8 cellular contexts compared by ENCODE assay signal in genomic region chr15:61195116-61196002, GRCh38. TPM values are rescaled to one million over a fixed set of nuclear protein-coding genes. Genes with fewer than 3 reads are reported as not detected.
DNase-seq lines count a peak whose midpoint lies in the region; ATAC-seq, FAIRE-seq and TF ChIP-seq lines count a peak whose summit lies in the region.

No MANE protein-coding gene starts in this region.

- TF ChIP-seq POLR2A in H54 (IDR thresholded peaks at IDR 0.05; ENCODE audit: low read depth, low read length): no peak
- no peak for TF ChIP-seq POLR2A in stomach (IDR thresholded peaks at IDR 0.05)

- H3K4me3 ChIP-seq in SK-N-MC (no peak overlapping the region), foreskin fibroblast (ENCODE audit: low read depth in 1 of 2, low read length in 2 of 2) (no peak overlapping the region), stomach (no peak overlapping the region)

- no peaks in the 10 kb centered on the region for H3K9me3 ChIP-seq in SK-N-MC (ENCODE audit: low read depth, low read length)
- H3K9me3 ChIP-seq in stomach: no peaks in the 10 kb centered on the region

- no peak for TF ChIP-seq EP300 in stomach (IDR thresholded peaks at IDR 0.05)

- no peak for DNase-seq in D721Med (ENCODE audit: insufficient read length, low spot score)
- DNase-seq in H54 (ENCODE audit: insufficient read length, low spot score): peak; percentile 7
- peak; percentile 51 for DNase-seq in SK-N-MC (ENCODE audit: low read depth, low spot score)
- peak; percentile 12 to 52 for DNase-seq in foreskin fibroblast
- DNase-seq in stomach: no peak
- DNase-seq in NCI-H187 (lab: John Stamatoyannopoulos, UW): no peak
- DNase-seq in hypothalamus (lab: John Stamatoyannopoulos, UW): no peak

- FAIRE-seq in D721Med (lab: Jason Lieb, UNC) (peak; percentile 86), H54 (lab: Jason Lieb, UNC) (no peak)

- H3K27ac ChIP-seq in SK-N-MC: no peak overlapping the region
- H3K27ac ChIP-seq in stomach: no peak overlapping the region

- 76 to 90% (median 86%) methylated on average over 10 of the region's 10 CpGs for WGBS in stomach, 5 donors

- TF ChIP-seq CTCF in D721Med (IDR thresholded peaks at IDR 0.05; ENCODE audit: insufficient read depth, missing control alignments) (peak; percentile 65), foreskin fibroblast (IDR thresholded peaks at IDR 0.05; ENCODE audit: low read depth, low read length) (peak; percentile 68), stomach (IDR thresholded peaks at IDR 0.05) (peak in 5 of 7 experiments; percentile 16 to 65 (median 48))

- peaks cover 0 to 11% (median 0%) of the 10 kb centered on the region in 4 donors for H3K4me1 ChIP-seq in stomach

- H3K36me3 ChIP-seq in SK-N-MC (ENCODE audit: insufficient read depth, low read length) (no peaks in the 10 kb centered on the region), stomach (no peaks in the 10 kb centered on the region)

- intact Hi-C loops in stomach (cut with DNase I; ENCODE audit: low total_unique reads): no loop called here

- H3K9ac ChIP-seq in SK-N-MC (ENCODE audit: insufficient read length): no peak overlapping the region

- ATAC-seq in GM18867 (IDR thresholded peaks at IDR 0.05; ENCODE audit: unreplicated experiment): no peak

- H3K27me3 ChIP-seq in stomach: no peaks in the 10 kb centered on the region

RNA-seq across cellular contexts. Expression of gene RORA, which starts 33.7 kb away (rescaled TPM):
- 100 to 1,000 TPM in 1 of 5 donors, 10 to 100 TPM in 3, 1 to 10 TPM in 1; 4.1 to 252 (median 57.8) TPM for total RNA-seq in stomach
- polyA plus RNA-seq in stomach: 1 to 10 TPM; 3.0 to 7.6 (median 3.4) TPM

Comparison
In these comparisons a context has a peak if more than half of its experiments do, and no peak if none do; other contexts are left out.
1. DNase-seq: peak in H54 (single experiment), SK-N-MC (single experiment) and foreskin fibroblast (2 of 2); none in D721Med (single experiment), stomach (single experiment), NCI-H187 (0 of 2) and hypothalamus (0 of 51).
2. Peak in every context shown above with its lines, with median percentiles within 50 percentile points of each other: CTCF ChIP-seq.